In genomic region chr19:18683955-18684641, GRCh38 we compare ENCODE assay signal across 8 cellular contexts. TPM values are rescaled to one million over a fixed set of nuclear protein-coding genes. Genes with fewer than 3 reads are reported as not detected.
DNase-seq lines count a peak whose midpoint lies in the region; ATAC-seq, FAIRE-seq and TF ChIP-seq lines count a peak whose summit lies in the region.

No MANE protein-coding gene starts in this region.

- no peak for TF ChIP-seq POLR2A in endothelial cell of umbilical vein (IDR thresholded peaks at IDR 0.05; ENCODE audit: low read depth, low read length)

- no peak for FAIRE-seq in endothelial cell of umbilical vein (lab: Jason Lieb, UNC)

- peak overlapping the region; percentile 9 for H3K4ac ChIP-seq in trophoblast cell (ENCODE audit: low read depth, low read length)

- ATAC-seq in HG03196 (IDR thresholded peaks at IDR 0.05; ENCODE audit: unreplicated experiment) (no peak), GM21737 (IDR thresholded peaks at IDR 0.05; ENCODE audit: unreplicated experiment) (no peak)

- dilution Hi-C loops in endothelial cell of umbilical vein (cut with MboI; ENCODE audit: extremely low pct_ligation_motif_present, low sequenced_read_pairs): no loop called here

- WGBS in trophoblast cell (ENCODE audit: extremely low coverage, insufficient coverage, insufficient read length): no CpG with 5 or more reads among the region's 16 CpGs

- peaks cover 18% of the 10 kb centered on the region for H3K4me1 Mint-ChIP-seq in activated naive CD4-positive, alpha-beta T cell treated with anti-CD3 and anti-CD28 coated beads for 36 hours (ENCODE audit: low read depth)

- peak overlapping the region; percentile 15 for H4K8ac ChIP-seq in trophoblast cell (ENCODE audit: low read depth, low read length)

- H3K36me3 Mint-ChIP-seq in activated naive CD4-positive, alpha-beta T cell treated with anti-CD3 and anti-CD28 coated beads for 36 hours (ENCODE audit: low read depth): no peaks in the 10 kb centered on the region

- H2AFZ ChIP-seq in endothelial cell of umbilical vein (ENCODE audit: low read depth, low read length): peak overlapping the region; percentile 44
- H2AFZ ChIP-seq in trophoblast cell (ENCODE audit: insufficient read depth, low read length, poor library complexity): no peak overlapping the region

- CTCF ChIA-PET in activated naive CD4-positive, alpha-beta T cell treated with anti-CD3 and anti-CD28 coated beads for 36 hours (lab: Charles Lee): no interaction called here
- CTCF ChIA-PET in endothelial cell of umbilical vein (lab: Charles Lee): no interaction called here

- peak overlapping the region; percentile 67 for H3K4me3 Mint-ChIP-seq in activated naive CD4-positive, alpha-beta T cell treated with anti-CD3 and anti-CD28 coated beads for 36 hours

- H3K27me3 Mint-ChIP-seq in activated naive CD4-positive, alpha-beta T cell treated with anti-CD3 and anti-CD28 coated beads for 36 hours (ENCODE audit: low read depth): no peaks in the 10 kb centered on the region

- no peaks in the 10 kb centered on the region for H3K9me3 ChIP-seq in endothelial cell of umbilical vein (replicated peaks; ENCODE audit: control insufficient read depth, insufficient read depth, low read length)
- no peaks in the 10 kb centered on the region for H3K9me3 ChIP-seq in trophoblast cell (ENCODE audit: insufficient read depth, low read depth, low read length)

- no peak for TF ChIP-seq CTCF in endothelial cell of umbilical vein (IDR thresholded peaks at IDR 0.05; ENCODE audit: extremely low read depth in 1 of 2, insufficient read depth in 1 of 2, low read depth in 1 of 2, low read length in 2 of 2)

- POLR2A ChIA-PET in endothelial cell of umbilical vein (lab: Charles Lee): no interaction called here

- H3K27ac ChIP-seq in endothelial cell of umbilical vein (ENCODE audit: insufficient read depth, low read depth, low read length) (no peak overlapping the region), trophoblast cell (ENCODE audit: low read depth, low read length) (no peak overlapping the region)

- no peak overlapping the region for H2BK12ac ChIP-seq in trophoblast cell (ENCODE audit: low read length)

- no peak overlapping the region for H3K23ac ChIP-seq in trophoblast cell (ENCODE audit: low read length)

- H3K27me3 ChIP-seq in endothelial cell of umbilical vein (ENCODE audit: control insufficient read depth in 2 of 2, insufficient read depth in 2 of 2, low read length in 2 of 2) (no peaks in the 10 kb centered on the region), trophoblast cell (ENCODE audit: insufficient read depth, low read length) (no peaks in the 10 kb centered on the region)

- no peaks in the 10 kb centered on the region for H4K20me1 ChIP-seq in endothelial cell of umbilical vein (replicated peaks; ENCODE audit: control insufficient read depth, extremely low read depth, insufficient read depth, low read length)

- no peak overlapping the region for H3K27ac Mint-ChIP-seq in activated naive CD4-positive, alpha-beta T cell treated with anti-CD3 and anti-CD28 coated beads for 36 hours

- H3K9ac ChIP-seq in endothelial cell of umbilical vein (replicated peaks; ENCODE audit: extremely low read depth, insufficient read depth, low read length): peak overlapping the region; percentile 17
- no peak overlapping the region for H3K9ac ChIP-seq in trophoblast cell (ENCODE audit: low read length)

- no peak for DNase-seq in activated naive CD4-positive, alpha-beta T cell treated with anti-CD3 and anti-CD28 coated beads for 36 hours
- no peak for DNase-seq in activated naive CD4-positive, alpha-beta T cell treated with Interleukin-2 at 50 U/mL for 16 hours
- DNase-seq in NCI-H69 (lab: John Stamatoyannopoulos, UW) (peak; percentile 66), endothelial cell of umbilical vein (ENCODE audit: low read depth, low spot score) (no peak), trophoblast cell (no peak)
- DNase-seq in stimulated activated CD4-positive, alpha-beta T cell treated with anti-CD3 and anti-CD28 coated beads, Interleukin-4, amount 100 ng/mL, for 4 hours: no peak

- peak overlapping the region; percentile 74 for H3K4me2 ChIP-seq in endothelial cell of umbilical vein (ENCODE audit: insufficient read depth, low read length)
- H3K4me2 ChIP-seq in trophoblast cell (ENCODE audit: low read length): peak overlapping the region; percentile 77

- H3K9me1 ChIP-seq in endothelial cell of umbilical vein (replicated peaks; ENCODE audit: control insufficient read depth, extremely low read depth, insufficient read depth, low read length): no peaks in the 10 kb centered on the region

- H3K4me1 ChIP-seq in endothelial cell of umbilical vein (ENCODE audit: control insufficient read depth, extremely low read depth, insufficient read depth, low read length) (peaks cover 7% of the 10 kb centered on the region), trophoblast cell (ENCODE audit: control insufficient read depth in 1 of 2, insufficient read depth in 2 of 2, low read length in 2 of 2) (peaks cover 9 to 11% of the 10 kb centered on the region in 2 experiments)

- BruUV-seq in endothelial cell of umbilical vein (replicated peaks; lab: Mats Ljungman, UMichigan): no TSS peak

- H3K4me3 ChIP-seq in endothelial cell of umbilical vein (replicated peaks in 1 of 3; ENCODE audit: insufficient read depth in 1 of 3, low read depth in 1 of 3, low read length in 3 of 3) (peak overlapping the region in 2 of 3 experiments; percentile 65 to 88), trophoblast cell (ENCODE audit: low read depth, low read length) (peak overlapping the region; percentile 63)

- H4K91ac ChIP-seq in trophoblast cell (ENCODE audit: low read depth, low read length): no peak overlapping the region

- H2AK5ac ChIP-seq in trophoblast cell (ENCODE audit: low read length): peak overlapping the region; percentile 17

- H3K36me3 ChIP-seq in endothelial cell of umbilical vein (ENCODE audit: control insufficient read depth in 2 of 2, extremely low read depth in 1 of 2, insufficient read depth in 2 of 2, low read length in 2 of 2) (no peaks in the 10 kb centered on the region), trophoblast cell (ENCODE audit: control insufficient read depth in 1 of 2, insufficient read depth in 2 of 2, low read length in 2 of 2) (no peaks in the 10 kb centered on the region)

- no peaks in the 10 kb centered on the region for H3K9me3 Mint-ChIP-seq in activated naive CD4-positive, alpha-beta T cell treated with anti-CD3 and anti-CD28 coated beads for 36 hours

- no peak overlapping the region for H3K14ac ChIP-seq in trophoblast cell (ENCODE audit: low read length)

- H3K79me2 ChIP-seq in endothelial cell of umbilical vein (ENCODE audit: control insufficient read depth, insufficient read depth, low read length) (peaks cover 5% of the 10 kb centered on the region), trophoblast cell (ENCODE audit: control insufficient read depth, insufficient read depth, low read length, poor library complexity) (peaks cover 2% of the 10 kb centered on the region)

- H2BK5ac ChIP-seq in trophoblast cell (ENCODE audit: low read depth, low read length, poor library complexity): no peak overlapping the region

- intact Hi-C loops in activated naive CD4-positive, alpha-beta T cell treated with anti-CD3 and anti-CD28 coated beads for 36 hours (cut with micrococcal nuclease): loop anchor here (1.0 to 5.0 kb wide), 3 partner anchors 47 to 147 kb away; partner anchors contain the start of genes KLHL26 and UPF1
- intact Hi-C loops in endothelial cell of umbilical vein (cut with micrococcal nuclease): no loop called here

- H3K79me1 ChIP-seq in trophoblast cell (ENCODE audit: low read length): peaks cover 7% of the 10 kb centered on the region

- H4K12ac ChIP-seq in trophoblast cell (ENCODE audit: low read depth, low read length): no peak overlapping the region

- H3K18ac ChIP-seq in trophoblast cell (ENCODE audit: low read length): peak overlapping the region; percentile 10

- H2BK120ac ChIP-seq in trophoblast cell (ENCODE audit: insufficient read depth, low read length, poor library complexity): no peak overlapping the region

TF ChIP-seq in endothelial cell of umbilical vein, 7 proteins besides CTCF, POLR2A, EP300 and RAD21 (continues in another document):
- TF ChIP-seq FOS (IDR thresholded peaks at IDR 0.05; ENCODE audit: borderline replicate concordance, insufficient read depth, low read length): no peak
- TF ChIP-seq JUN (IDR thresholded peaks at IDR 0.05; ENCODE audit: borderline replicate concordance, insufficient read depth, insufficient read length, low read depth): no peak
- TF ChIP-seq EZH2 (IDR thresholded peaks at IDR 0.05; ENCODE audit: borderline replicate concordance, low read depth, low read length, severe bottlenecking): no peak
- TF ChIP-seq, protein P1, sequence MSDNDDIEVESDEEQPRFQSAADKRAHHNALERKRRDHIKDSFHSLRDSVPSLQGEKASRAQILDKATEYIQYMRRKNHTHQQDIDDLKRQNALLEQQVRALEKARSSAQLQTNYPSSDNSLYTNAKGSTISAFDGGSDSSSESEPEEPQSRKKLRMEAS (IDR thresholded peaks at IDR 0.05; ENCODE audit: insufficient read depth, insufficient read length): no peak
- TF ChIP-seq MYC (IDR thresholded peaks at IDR 0.05; ENCODE audit: low read depth, low read length): no peak

RNA-seq across cellular contexts. Expression of gene CRTC1, which starts 0.6 kb away (rescaled TPM):
- total RNA-seq in activated naive CD4-positive, alpha-beta T cell treated with anti-CD3 and anti-CD28 coated beads for 36 hours: 1 to 10 TPM; 4.0 to 4.2 TPM
- 10.3 and 11.4 TPM in 2 replicates for total RNA-seq in endothelial cell of umbilical vein
- 4.2 and 5.8 TPM in 2 replicates for polyA plus RNA-seq in endothelial cell of umbilical vein
- 1.6 and 2.1 TPM in 2 replicates for polyA plus RNA-seq in endothelial cell of umbilical vein (2011; cell fraction: cytosol; rRNA removed)
- 17.3 and 19.1 TPM in 2 replicates for polyA plus RNA-seq in endothelial cell of umbilical vein (2011; cell fraction: nucleus; rRNA removed)
- 4.9 and 8.4 TPM in 2 replicates for polyA plus RNA-seq in endothelial cell of umbilical vein (2012)
- 2.0 and 2.5 TPM in 2 replicates for polyA minus RNA-seq in endothelial cell of umbilical vein
- 1.2 TPM for polyA minus RNA-seq in endothelial cell of umbilical vein (2011; cell fraction: cytosol; rRNA and poly(A)+ RNA removed)
- polyA minus RNA-seq in endothelial cell of umbilical vein (2011; cell fraction: nucleus; rRNA and poly(A)+ RNA removed): 4.4 and 9.6 TPM in 2 replicates
- 10.0 and 10.2 TPM in 2 replicates for polyA plus RNA-seq in trophoblast cell (2013)

RNA-seq across cellular contexts. Expression of gene KLHL26, which starts 47.3 kb away (rescaled TPM):
- 10 to 100 TPM in 1 of 2 experiments, 1 to 10 TPM in 1; 8.9 to 12.0 TPM for total RNA-seq in activated naive CD4-positive, alpha-beta T cell treated with anti-CD3 and anti-CD28 coated beads for 36 hours
- 6.2 and 6.7 TPM in 2 replicates for total RNA-seq in endothelial cell of umbilical vein
- 2.4 and 2.8 TPM in 2 replicates for polyA plus RNA-seq in endothelial cell of umbilical vein
- polyA plus RNA-seq in endothelial cell of umbilical vein (2011; cell fraction: cytosol; rRNA removed): 2.5 and 2.6 TPM in 2 replicates
- polyA plus RNA-seq in endothelial cell of umbilical vein (2011; cell fraction: nucleus; rRNA removed): 3.8 and 4.1 TPM in 2 replicates
- 2.2 and 3.2 TPM in 2 replicates for polyA plus RNA-seq in endothelial cell of umbilical vein (2012)
- polyA minus RNA-seq in endothelial cell of umbilical vein: 6.3 and 11.0 TPM in 2 replicates
- 3.1 TPM for polyA minus RNA-seq in endothelial cell of umbilical vein (2011; cell fraction: cytosol; rRNA and poly(A)+ RNA removed)
- polyA minus RNA-seq in endothelial cell of umbilical vein (2011; cell fraction: nucleus; rRNA and poly(A)+ RNA removed): 4.0 and 6.0 TPM in 2 replicates
- polyA plus RNA-seq in trophoblast cell (2013): 1.8 and 2.1 TPM in 2 replicates
